2 cellular contexts compared by ENCODE assay signal in the genomic region with DNA sequence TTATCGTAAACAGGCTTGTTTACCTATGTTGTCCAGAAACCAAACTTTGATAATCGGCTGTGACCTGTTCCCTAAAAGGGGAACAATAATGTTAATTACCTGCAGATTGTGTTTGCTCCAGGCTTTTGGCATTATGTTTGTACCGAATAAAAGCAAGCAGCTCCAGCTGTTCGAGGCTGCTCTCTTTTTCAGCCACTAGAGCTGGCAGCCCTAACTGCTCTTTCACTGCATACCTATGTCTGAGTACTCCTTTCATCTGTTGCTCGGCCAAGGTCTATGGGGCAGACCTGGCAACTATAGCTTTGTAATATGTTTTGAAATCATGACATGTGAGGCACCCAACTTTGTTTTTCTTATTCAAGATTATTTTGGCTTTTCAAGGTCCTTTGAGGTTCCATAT.
TF ChIP-seq lines count a peak whose summit lies in the region.

No MANE protein-coding gene starts in this region.

TF ChIP-seq in H1, 55 proteins besides CTCF, POLR2A, EP300 and RAD21:
- TF ChIP-seq CHD2 (IDR thresholded peaks at IDR 0.05; ENCODE audit: low read length) = no peak
- no peak for TF ChIP-seq JUND (IDR thresholded peaks at IDR 0.05; ENCODE audit: low read length)
- no peak for TF ChIP-seq RXRA (IDR thresholded peaks at IDR 0.05; ENCODE audit: insufficient read depth, low read depth, low read length)
- TF ChIP-seq MAFK (IDR thresholded peaks at IDR 0.05; ENCODE audit: low read depth, low read length) = no peak
- TF ChIP-seq TEAD4 (IDR thresholded peaks at IDR 0.05; ENCODE audit: low read depth, low read length) = no peak; the same call in 1 of the 2 replicates
- no peak for TF ChIP-seq POLR2AphosphoS5 (IDR thresholded peaks at IDR 0.05; ENCODE audit: low read depth, low read length)
- no peak for TF ChIP-seq ZNF274 (IDR thresholded peaks at IDR 0.05; ENCODE audit: borderline replicate concordance, extremely low read depth, low read length)
- TF ChIP-seq ASH2L (IDR thresholded peaks at IDR 0.05; ENCODE audit: low read length) = no peak
- no peak for TF ChIP-seq TCF12 (IDR thresholded peaks at IDR 0.05; ENCODE audit: low read depth, low read length)
- no peak for TF ChIP-seq KDM4A (IDR thresholded peaks at IDR 0.05; ENCODE audit: low read depth, low read length, severe bottlenecking)

TF ChIP-seq in HepG2, 621 proteins besides CTCF, POLR2A, EP300 and RAD21:
- TF ChIP-seq SOX6 (IDR thresholded peaks at IDR 0.05) = no peak
- peak; percentile 19; the same call in 1 of the 2 replicates for TF ChIP-seq SOX6 (CRISPR knock-in tag; IDR thresholded peaks at IDR 0.05)
- TF ChIP-seq, protein P1, sequence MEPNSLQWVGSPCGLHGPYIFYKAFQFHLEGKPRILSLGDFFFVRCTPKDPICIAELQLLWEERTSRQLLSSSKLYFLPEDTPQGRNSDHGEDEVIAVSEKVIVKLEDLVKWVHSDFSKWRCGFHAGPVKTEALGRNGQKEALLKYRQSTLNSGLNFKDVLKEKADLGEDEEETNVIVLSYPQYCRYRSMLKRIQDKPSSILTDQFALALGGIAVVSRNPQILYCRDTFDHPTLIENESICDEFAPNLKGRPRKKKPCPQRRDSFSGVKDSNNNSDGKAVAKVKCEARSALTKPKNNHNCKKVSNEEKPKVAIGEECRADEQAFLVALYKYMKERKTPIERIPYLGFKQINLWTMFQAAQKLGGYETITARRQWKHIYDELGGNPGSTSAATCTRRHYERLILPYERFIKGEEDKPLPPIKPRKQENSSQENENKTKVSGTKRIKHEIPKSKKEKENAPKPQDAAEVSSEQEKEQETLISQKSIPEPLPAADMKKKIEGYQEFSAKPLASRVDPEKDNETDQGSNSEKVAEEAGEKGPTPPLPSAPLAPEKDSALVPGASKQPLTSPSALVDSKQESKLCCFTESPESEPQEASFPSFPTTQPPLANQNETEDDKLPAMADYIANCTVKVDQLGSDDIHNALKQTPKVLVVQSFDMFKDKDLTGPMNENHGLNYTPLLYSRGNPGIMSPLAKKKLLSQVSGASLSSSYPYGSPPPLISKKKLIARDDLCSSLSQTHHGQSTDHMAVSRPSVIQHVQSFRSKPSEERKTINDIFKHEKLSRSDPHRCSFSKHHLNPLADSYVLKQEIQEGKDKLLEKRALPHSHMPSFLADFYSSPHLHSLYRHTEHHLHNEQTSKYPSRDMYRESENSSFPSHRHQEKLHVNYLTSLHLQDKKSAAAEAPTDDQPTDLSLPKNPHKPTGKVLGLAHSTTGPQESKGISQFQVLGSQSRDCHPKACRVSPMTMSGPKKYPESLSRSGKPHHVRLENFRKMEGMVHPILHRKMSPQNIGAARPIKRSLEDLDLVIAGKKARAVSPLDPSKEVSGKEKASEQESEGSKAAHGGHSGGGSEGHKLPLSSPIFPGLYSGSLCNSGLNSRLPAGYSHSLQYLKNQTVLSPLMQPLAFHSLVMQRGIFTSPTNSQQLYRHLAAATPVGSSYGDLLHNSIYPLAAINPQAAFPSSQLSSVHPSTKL (CRISPR knock-in tag; IDR thresholded peaks at IDR 0.05) = 0 out of 2 replicates have a peak, but pooled peaks have one; percentile 27
- TF ChIP-seq TBX2 (CRISPR knock-in tag; IDR thresholded peaks at IDR 0.05; ENCODE audit: borderline replicate concordance) = 0 out of 2 replicates have a peak, but pooled peaks have one; percentile 24
- no peak for TF ChIP-seq RNF2 (conservative IDR thresholded peaks at IDR 0.05; ENCODE audit: low read depth)
- TF ChIP-seq HNF4A (CRISPR knock-in tag; IDR thresholded peaks at IDR 0.05) = peak; percentile 19; the same call in 1 of the 2 replicates
- peak; percentile 38; the same call in 1 of the 2 replicates for TF ChIP-seq SAP130 (CRISPR knock-in tag; IDR thresholded peaks at IDR 0.05; ENCODE audit: low read depth)
- TF ChIP-seq SOX13 (IDR thresholded peaks at IDR 0.05) = no peak
- peak in 1 of 2 experiments; percentile 46; a peak in 1 of 4 replicates for TF ChIP-seq SOX13 (CRISPR knock-in tag; conservative IDR thresholded peaks at IDR 0.05 in 1 of 2, IDR thresholded peaks at IDR 0.05 in 1 of 2)
- no peak for TF ChIP-seq CREM (IDR thresholded peaks at IDR 0.05)
- TF ChIP-seq CREM (CRISPR knock-in tag; IDR thresholded peaks at IDR 0.05) = no peak
- TF ChIP-seq, protein P2, sequence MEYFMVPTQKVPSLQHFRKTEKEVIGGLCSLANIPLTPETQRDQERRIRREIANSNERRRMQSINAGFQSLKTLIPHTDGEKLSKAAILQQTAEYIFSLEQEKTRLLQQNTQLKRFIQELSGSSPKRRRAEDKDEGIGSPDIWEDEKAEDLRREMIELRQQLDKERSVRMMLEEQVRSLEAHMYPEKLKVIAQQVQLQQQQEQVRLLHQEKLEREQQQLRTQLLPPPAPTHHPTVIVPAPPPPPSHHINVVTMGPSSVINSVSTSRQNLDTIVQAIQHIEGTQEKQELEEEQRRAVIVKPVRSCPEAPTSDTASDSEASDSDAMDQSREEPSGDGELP (IDR thresholded peaks at IDR 0.05; ENCODE audit: borderline replicate concordance, low read depth) = peak; percentile 52; the same call in 1 of the 2 replicates
- 0 out of 2 replicates have a peak, but pooled peaks have one; percentile 21 for TF ChIP-seq BCL6 (CRISPR knock-in tag; IDR thresholded peaks at IDR 0.05)
- TF ChIP-seq, protein P3, sequence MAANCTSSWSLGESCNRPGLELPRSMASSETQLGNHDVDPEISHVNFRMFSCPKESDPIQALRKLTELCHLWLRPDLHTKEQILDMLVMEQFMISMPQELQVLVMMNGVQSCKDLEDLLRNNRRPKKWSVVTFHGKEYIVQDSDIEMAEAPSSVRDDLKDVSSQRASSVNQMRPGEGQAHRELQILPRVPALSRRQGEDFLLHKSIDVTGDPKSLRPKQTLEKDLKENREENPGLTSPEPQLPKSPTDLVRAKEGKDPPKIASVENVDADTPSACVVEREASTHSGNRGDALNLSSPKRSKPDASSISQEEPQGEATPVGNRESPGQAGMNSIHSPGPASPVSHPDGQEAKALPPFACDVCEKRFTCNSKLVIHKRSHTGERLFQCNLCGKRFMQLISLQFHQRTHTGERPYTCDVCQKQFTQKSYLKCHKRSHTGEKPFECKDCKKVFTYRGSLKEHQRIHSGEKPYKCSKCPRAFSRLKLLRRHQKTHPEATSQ (CRISPR knock-in tag; IDR thresholded peaks at IDR 0.05; ENCODE audit: borderline replicate concordance) = no peak
- TF ChIP-seq, protein P4, sequence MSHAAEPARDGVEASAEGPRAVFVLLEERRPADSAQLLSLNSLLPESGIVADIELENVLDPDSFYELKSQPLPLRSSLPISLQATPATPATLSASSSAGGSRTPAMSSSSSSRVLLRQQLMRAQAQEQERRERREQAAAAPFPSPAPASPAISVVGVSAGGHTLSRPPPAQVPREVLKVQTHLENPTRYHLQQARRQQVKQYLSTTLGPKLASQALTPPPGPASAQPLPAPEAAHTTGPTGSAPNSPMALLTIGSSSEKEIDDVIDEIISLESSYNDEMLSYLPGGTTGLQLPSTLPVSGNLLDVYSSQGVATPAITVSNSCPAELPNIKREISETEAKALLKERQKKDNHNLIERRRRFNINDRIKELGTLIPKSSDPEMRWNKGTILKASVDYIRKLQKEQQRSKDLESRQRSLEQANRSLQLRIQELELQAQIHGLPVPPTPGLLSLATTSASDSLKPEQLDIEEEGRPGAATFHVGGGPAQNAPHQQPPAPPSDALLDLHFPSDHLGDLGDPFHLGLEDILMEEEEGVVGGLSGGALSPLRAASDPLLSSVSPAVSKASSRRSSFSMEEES (CRISPR knock-in tag; IDR thresholded peaks at IDR 0.05) = 0 out of 2 replicates have a peak, but pooled peaks have one; percentile 13
- peak; percentile 58 for TF ChIP-seq TCF7 (IDR thresholded peaks at IDR 0.05; ENCODE audit: low read depth)
- TF ChIP-seq RARA (CRISPR knock-in tag; IDR thresholded peaks at IDR 0.05) = peak; percentile 22; the same call in 1 of the 2 replicates
- peak; percentile 24; the same call in 1 of the 2 replicates for TF ChIP-seq GATAD2A (CRISPR knock-in tag; IDR thresholded peaks at IDR 0.05)
- TF ChIP-seq SALL1 (CRISPR knock-in tag; IDR thresholded peaks at IDR 0.05) = 0 out of 2 replicates have a peak, but pooled peaks have one; percentile 10
- TF ChIP-seq ETV5 (CRISPR knock-in tag; IDR thresholded peaks at IDR 0.05; ENCODE audit: borderline replicate concordance) = no peak
- no peak for TF ChIP-seq DPF2 (CRISPR knock-in tag; IDR thresholded peaks at IDR 0.05; ENCODE audit: borderline replicate concordance, low read depth)
- TF ChIP-seq ZNF253 (CRISPR knock-in tag; IDR thresholded peaks at IDR 0.05; ENCODE audit: borderline replicate concordance) = no peak
- 0 out of 2 replicates have a peak, but pooled peaks have one; percentile 29 for TF ChIP-seq MIER3 (CRISPR knock-in tag; IDR thresholded peaks at IDR 0.05; ENCODE audit: borderline replicate concordance)
- no peak for TF ChIP-seq MBNL3 (CRISPR knock-in tag; conservative IDR thresholded peaks at IDR 0.05)
- TF ChIP-seq, protein P5, sequence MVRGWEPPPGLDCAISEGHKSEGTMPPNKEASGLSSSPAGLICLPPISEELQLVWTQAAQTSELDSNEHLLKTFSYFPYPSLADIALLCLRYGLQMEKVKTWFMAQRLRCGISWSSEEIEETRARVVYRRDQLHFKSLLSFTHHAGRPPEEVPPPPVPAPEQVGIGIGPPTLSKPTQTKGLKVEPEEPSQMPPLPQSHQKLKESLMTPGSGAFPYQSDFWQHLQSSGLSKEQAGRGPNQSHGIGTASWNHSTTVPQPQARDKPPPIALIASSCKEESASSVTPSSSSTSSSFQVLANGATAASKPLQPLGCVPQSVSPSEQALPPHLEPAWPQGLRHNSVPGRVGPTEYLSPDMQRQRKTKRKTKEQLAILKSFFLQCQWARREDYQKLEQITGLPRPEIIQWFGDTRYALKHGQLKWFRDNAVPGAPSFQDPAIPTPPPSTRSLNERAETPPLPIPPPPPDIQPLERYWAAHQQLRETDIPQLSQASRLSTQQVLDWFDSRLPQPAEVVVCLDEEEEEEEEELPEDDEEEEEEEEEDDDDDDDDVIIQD (CRISPR knock-in tag; IDR thresholded peaks at IDR 0.05; ENCODE audit: low read depth) = peak; percentile 60; the same call in 1 of the 2 replicates
